8 cellular contexts compared by ENCODE assay signal in the genomic region with DNA sequence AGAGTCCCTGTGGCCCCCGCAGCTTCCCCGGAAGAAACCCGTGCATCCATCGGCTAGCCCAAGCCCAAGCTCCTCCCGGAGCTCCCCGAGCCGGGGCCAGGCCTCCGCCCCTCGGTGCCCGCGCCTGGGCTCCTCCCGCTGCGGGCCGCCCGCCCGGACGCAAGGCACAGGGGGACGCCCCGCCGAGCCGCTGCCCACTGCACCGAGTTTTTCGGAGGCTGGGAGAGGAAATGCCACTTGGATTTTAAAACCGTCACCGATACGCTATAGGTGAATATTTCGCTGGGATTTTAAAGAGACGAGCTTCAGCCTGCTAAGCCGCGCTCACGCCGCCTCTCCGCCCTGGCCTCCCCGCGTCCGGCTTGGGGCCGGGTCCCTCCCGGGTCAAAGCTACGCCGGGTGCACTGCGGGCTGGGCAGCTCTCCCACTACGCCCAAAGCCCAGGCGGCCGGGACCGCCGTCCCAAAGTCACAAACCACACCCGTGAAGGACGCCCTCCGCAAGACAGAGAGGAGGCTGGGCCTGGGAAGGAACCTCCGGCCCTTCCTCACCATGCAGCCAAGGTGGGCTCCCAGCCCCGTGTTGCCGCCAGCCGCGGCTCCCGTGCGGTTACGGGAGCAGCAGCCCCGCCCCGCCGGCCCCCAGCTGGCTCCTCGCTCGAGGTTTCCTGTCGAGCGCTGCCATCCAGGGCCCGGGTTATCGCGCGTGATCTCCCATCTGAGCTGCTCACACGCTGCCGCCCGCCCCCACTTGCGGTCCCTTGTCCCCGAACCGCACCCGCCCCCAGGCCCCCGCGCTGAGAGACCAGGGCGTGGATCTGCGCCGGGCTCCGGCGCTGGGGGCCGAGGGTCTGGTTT.
DNase-seq lines count a peak whose midpoint lies in the region; TF ChIP-seq lines count a peak whose summit lies in the region.

No MANE protein-coding gene starts in this region.

- TF ChIP-seq POLR2A in NB4 (IDR thresholded peaks at IDR 0.05; ENCODE audit: extremely low read depth, insufficient read length) = peak; percentile 17
- no peak for TF ChIP-seq POLR2A in breast epithelium (IDR thresholded peaks at IDR 0.05)

- peak overlapping the region; percentile 80 for H3K4me2 ChIP-seq in H9 (ENCODE audit: insufficient read depth, insufficient read length, low read length)

- no peaks in the 10 kb centered on the region for H3K79me2 ChIP-seq in H9 (ENCODE audit: insufficient read depth, low read length)

- H2BK20ac ChIP-seq in H9 (ENCODE audit: low read depth, low read length, poor library complexity, severe bottlenecking) = no peak overlapping the region

- H4K5ac ChIP-seq in H9 (ENCODE audit: insufficient read length, low read depth, low read length) = no peak overlapping the region

- H3K4me1 ChIP-seq in H9 (ENCODE audit: insufficient read depth, low read length) (no peaks in the 10 kb centered on the region; the same call in 1 of the 2 replicates), breast epithelium (peaks cover 0 to 6% of the 10 kb centered on the region in 2 donors)

- no peaks in the 10 kb centered on the region for H3K36me3 ChIP-seq in breast epithelium

- H3K9me3 ChIP-seq in H9 (ENCODE audit: control insufficient read depth, low read depth, low read length) (no peaks in the 10 kb centered on the region), breast epithelium (no peaks in the 10 kb centered on the region)

- no peaks in the 10 kb centered on the region; a peak in 1 of 7 replicates for H3K36me3 Mint-ChIP-seq in H9 (ENCODE audit: insufficient read depth in 1 of 3, low read depth in 3 of 3)

- no peak overlapping the region for H2AK5ac ChIP-seq in H9 (ENCODE audit: insufficient read length, low read length)

- peaks cover 27 to 30% of the 10 kb centered on the region in 2 experiments for H3K4me1 Mint-ChIP-seq in H9

- H3K4ac ChIP-seq in H9 (ENCODE audit: low read depth, low read length) = no peak overlapping the region

- no peak overlapping the region for H3K27ac Mint-ChIP-seq in H9

- H3K56ac ChIP-seq in H9 (ENCODE audit: insufficient read length, low read depth, low read length) = no peak overlapping the region

- peak overlapping the region; percentile 64 for H3K4me3 ChIP-seq in NB4 (ENCODE audit: low read depth, low read length)
- peak overlapping the region; percentile 66 to 81 (median 76) for H3K4me3 ChIP-seq in breast epithelium

- H3K23me2 ChIP-seq in H9 (ENCODE audit: insufficient read length, low read depth, low read length, poor library complexity, severe bottlenecking) = peaks cover 8% of the 10 kb centered on the region

- peaks cover 52% of the 10 kb centered on the region for H3K27me3 Mint-ChIP-seq in H9 (ENCODE audit: low read depth)

- H2BK12ac ChIP-seq in H9 (ENCODE audit: insufficient read length, low read depth, low read length) = no peak overlapping the region

- H4K20me1 ChIP-seq in H9 (ENCODE audit: control insufficient read depth, insufficient read depth, insufficient read length) = no peaks in the 10 kb centered on the region

- no peak overlapping the region for H3K23ac ChIP-seq in H9 (ENCODE audit: insufficient read length, low read depth, low read length)

- H2BK5ac ChIP-seq in H9 (ENCODE audit: insufficient read length, low read length) = no peak overlapping the region

- no peak overlapping the region for H2BK15ac ChIP-seq in H9 (ENCODE audit: low read depth, low read length)

- no peak overlapping the region for H3T11ph ChIP-seq in H9 (ENCODE audit: low read length)

- intact Hi-C loops in breast epithelium (cut with DNase I; ENCODE audit: low total_unique reads) = no loop called here

- TF ChIP-seq CTCF in H9 (conservative IDR thresholded peaks at IDR 0.05) = no peak
- TF ChIP-seq CTCF in NB4 (IDR thresholded peaks at IDR 0.05; ENCODE audit: low read depth, low read length) = no peak
- no peak for TF ChIP-seq CTCF in VCaP (conservative IDR thresholded peaks at IDR 0.05)
- no peak for TF ChIP-seq CTCF in breast epithelium (IDR thresholded peaks at IDR 0.05)

- H3K9ac ChIP-seq in H9 (ENCODE audit: extremely low read depth, insufficient read length, low read length) = peak overlapping the region; percentile 18

- no peak overlapping the region for H2AFZ ChIP-seq in H9 (ENCODE audit: low read length)

- H3K27ac ChIP-seq in H9 (ENCODE audit: insufficient read length, low read depth, low read length) (no peak overlapping the region), VCaP (peak overlapping the region; percentile 74), breast epithelium (peak overlapping the region; percentile 89 to 91)

- no peak overlapping the region for H4K8ac ChIP-seq in H9 (replicated peaks; ENCODE audit: insufficient read length, low read depth, low read length)

- peaks cover 8% of the 10 kb centered on the region; the same call in 1 of the 2 replicates for H3K27me3 ChIP-seq in H9 (ENCODE audit: insufficient read depth, low read length)
- no peaks in the 10 kb centered on the region for H3K27me3 ChIP-seq in breast epithelium

- peak overlapping the region; percentile 61 to 76 for H3K4me3 Mint-ChIP-seq in H9

- DNase-seq in GM04504 (ENCODE audit: low read depth) (peak; percentile 9), H9 (peak; percentile 58), NB4 (ENCODE audit: low read depth) (peak; percentile 73), breast epithelium (ENCODE audit: low spot score in 2 of 2) (peak in 1 of 2 donors; percentile 45), iris pigment epithelial cell (ENCODE audit: low read depth) (peak; percentile 26), OCI-M2 (lab: John Stamatoyannopoulos, UW; ENCODE audit: unreplicated experiment) (no peak)
- peak; percentile 57 to 64 for DNase-seq in stimulated activated CD4-positive, alpha-beta T cell treated with anti-CD3 and anti-CD28 coated beads, Interleukin-15, amount 100 ng/mL, for 1 hour (ENCODE audit: low read depth in 1 of 2, low spot score in 1 of 2)

- H3K79me1 ChIP-seq in H9 (ENCODE audit: insufficient read depth, low read depth, low read length, poor library complexity, severe bottlenecking) = no peaks in the 10 kb centered on the region

- peak overlapping the region; percentile 8; the same call in 1 of the 2 replicates for H3K14ac ChIP-seq in H9 (ENCODE audit: insufficient read depth, low read length)

- no peak overlapping the region for H4K91ac ChIP-seq in H9 (ENCODE audit: insufficient read length, low read depth, low read length)

- no CpG with 5 or more reads among the region's 83 CpGs for WGBS in H9 (ENCODE audit: extremely low coverage, insufficient read length, low lambda C conversion rate)

- H3K9me3 Mint-ChIP-seq in H9 = no peaks in the 10 kb centered on the region

- H3K18ac ChIP-seq in H9 (ENCODE audit: insufficient read length, low read depth, low read length) = peak overlapping the region; percentile 27

- H2BK120ac ChIP-seq in H9 (ENCODE audit: low read depth, low read length, poor library complexity, severe bottlenecking) = no peak overlapping the region
